In the genomic region with DNA sequence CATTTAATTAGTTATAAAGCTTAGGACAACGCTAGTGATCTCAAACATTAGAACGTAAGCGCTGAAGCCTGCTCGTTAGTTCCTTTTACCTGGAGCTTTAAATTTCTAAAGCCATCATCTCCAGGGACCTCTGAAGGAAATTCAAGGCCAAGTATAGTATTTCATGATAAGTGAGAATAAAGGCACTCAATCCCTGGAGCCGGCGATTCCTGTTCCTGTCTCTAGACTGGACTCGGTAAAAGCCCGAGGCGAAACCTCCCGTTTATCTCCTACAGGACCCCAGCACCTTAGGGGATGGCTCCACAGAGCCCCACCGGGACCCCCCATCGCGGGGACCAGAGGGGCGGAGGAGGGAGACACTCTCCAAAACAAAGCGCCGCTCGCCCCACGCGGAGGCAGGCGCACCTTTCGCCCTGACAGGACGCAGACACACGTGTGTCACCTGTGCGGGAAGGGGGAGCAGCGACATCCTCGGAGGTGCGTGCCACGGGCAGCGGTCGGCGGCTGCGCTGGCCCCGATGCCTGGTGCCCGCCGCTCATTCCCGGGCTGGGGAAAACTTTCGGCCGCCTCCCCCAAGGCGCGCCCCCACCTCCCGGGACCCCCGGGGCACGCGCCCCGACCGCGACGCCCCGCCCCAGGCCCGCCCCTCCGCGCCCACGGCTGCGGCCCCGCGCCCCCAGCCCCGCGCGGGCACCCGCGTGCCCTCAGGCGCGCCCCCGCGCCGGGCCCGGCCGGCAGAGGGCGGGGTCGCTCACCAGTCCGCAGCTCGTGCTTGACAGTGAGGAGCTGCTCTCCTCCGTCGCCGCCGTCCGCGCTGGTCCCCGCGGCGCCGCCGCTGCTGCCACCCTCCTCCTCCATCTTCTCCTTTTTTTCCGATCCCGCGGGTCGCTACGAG, we compare ENCODE assay signal across 1 cellular context.
TF ChIP-seq lines count a peak whose summit lies in the region.

No MANE protein-coding gene starts in this region.

TF ChIP-seq in WTC11, 78 proteins besides CTCF, POLR2A, EP300 and RAD21 (continued from another document and continues in another):
- TF ChIP-seq ESRRA (CRISPR knock-in tag; IDR thresholded peaks at IDR 0.05; ENCODE audit: borderline replicate concordance) (0 out of 2 replicates have a peak, but pooled peaks have one; percentile 39), NR3C1 (CRISPR knock-in tag; conservative IDR thresholded peaks at IDR 0.05; ENCODE audit: low read depth) (no peak), ZNF671 (CRISPR knock-in tag; IDR thresholded peaks at IDR 0.05) (no peak), MAX (CRISPR knock-in tag; IDR thresholded peaks at IDR 0.05) (no peak), CREM (CRISPR knock-in tag; IDR thresholded peaks at IDR 0.05) (no peak), ZNF263 (CRISPR knock-in tag; IDR thresholded peaks at IDR 0.05; ENCODE audit: low read depth) (no peak), ATF2 (CRISPR knock-in tag; IDR thresholded peaks at IDR 0.05; ENCODE audit: borderline replicate concordance, low read depth) (no peak), ZNF423 (CRISPR knock-in tag; IDR thresholded peaks at IDR 0.05) (peak; percentile 28; the same call in 1 of the 2 replicates), ZMAT4 (CRISPR knock-in tag; IDR thresholded peaks at IDR 0.05) (no peak), PRRX2 (CRISPR knock-in tag; IDR thresholded peaks at IDR 0.05) (no peak), IRF1 (CRISPR knock-in tag; IDR thresholded peaks at IDR 0.05) (no peak), GABPB1 (CRISPR knock-in tag; IDR thresholded peaks at IDR 0.05) (no peak), EMX1 (CRISPR knock-in tag; IDR thresholded peaks at IDR 0.05) (no peak), TEAD1 (CRISPR knock-in tag; IDR thresholded peaks at IDR 0.05) (no peak), MYBL2 (CRISPR knock-in tag; IDR thresholded peaks at IDR 0.05) (peak; percentile 67; the same call in 1 of the 2 replicates), ZNF512 (CRISPR knock-in tag; IDR thresholded peaks at IDR 0.05; ENCODE audit: borderline replicate concordance) (no peak), HMGA2 (CRISPR knock-in tag; IDR thresholded peaks at IDR 0.05) (no peak), IRF2 (CRISPR knock-in tag; IDR thresholded peaks at IDR 0.05; ENCODE audit: borderline replicate concordance, low read depth) (no peak), ZSCAN18 (CRISPR knock-in tag; IDR thresholded peaks at IDR 0.05) (no peak), ETV6 (CRISPR knock-in tag; IDR thresholded peaks at IDR 0.05) (no peak), SOX15 (CRISPR knock-in tag; IDR thresholded peaks at IDR 0.05) (no peak), KAT7 (CRISPR knock-in tag; IDR thresholded peaks at IDR 0.05; ENCODE audit: borderline replicate concordance) (0 out of 2 replicates have a peak, but pooled peaks have one; percentile 36), ATF6 (CRISPR knock-in tag; IDR thresholded peaks at IDR 0.05) (no peak)
- TF ChIP-seq, protein P1, sequence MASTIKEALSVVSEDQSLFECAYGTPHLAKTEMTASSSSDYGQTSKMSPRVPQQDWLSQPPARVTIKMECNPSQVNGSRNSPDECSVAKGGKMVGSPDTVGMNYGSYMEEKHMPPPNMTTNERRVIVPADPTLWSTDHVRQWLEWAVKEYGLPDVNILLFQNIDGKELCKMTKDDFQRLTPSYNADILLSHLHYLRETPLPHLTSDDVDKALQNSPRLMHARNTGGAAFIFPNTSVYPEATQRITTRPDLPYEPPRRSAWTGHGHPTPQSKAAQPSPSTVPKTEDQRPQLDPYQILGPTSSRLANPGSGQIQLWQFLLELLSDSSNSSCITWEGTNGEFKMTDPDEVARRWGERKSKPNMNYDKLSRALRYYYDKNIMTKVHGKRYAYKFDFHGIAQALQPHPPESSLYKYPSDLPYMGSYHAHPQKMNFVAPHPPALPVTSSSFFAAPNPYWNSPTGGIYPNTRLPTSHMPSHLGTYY (CRISPR knock-in tag; IDR thresholded peaks at IDR 0.05), result no peak
- TF ChIP-seq, protein P2, sequence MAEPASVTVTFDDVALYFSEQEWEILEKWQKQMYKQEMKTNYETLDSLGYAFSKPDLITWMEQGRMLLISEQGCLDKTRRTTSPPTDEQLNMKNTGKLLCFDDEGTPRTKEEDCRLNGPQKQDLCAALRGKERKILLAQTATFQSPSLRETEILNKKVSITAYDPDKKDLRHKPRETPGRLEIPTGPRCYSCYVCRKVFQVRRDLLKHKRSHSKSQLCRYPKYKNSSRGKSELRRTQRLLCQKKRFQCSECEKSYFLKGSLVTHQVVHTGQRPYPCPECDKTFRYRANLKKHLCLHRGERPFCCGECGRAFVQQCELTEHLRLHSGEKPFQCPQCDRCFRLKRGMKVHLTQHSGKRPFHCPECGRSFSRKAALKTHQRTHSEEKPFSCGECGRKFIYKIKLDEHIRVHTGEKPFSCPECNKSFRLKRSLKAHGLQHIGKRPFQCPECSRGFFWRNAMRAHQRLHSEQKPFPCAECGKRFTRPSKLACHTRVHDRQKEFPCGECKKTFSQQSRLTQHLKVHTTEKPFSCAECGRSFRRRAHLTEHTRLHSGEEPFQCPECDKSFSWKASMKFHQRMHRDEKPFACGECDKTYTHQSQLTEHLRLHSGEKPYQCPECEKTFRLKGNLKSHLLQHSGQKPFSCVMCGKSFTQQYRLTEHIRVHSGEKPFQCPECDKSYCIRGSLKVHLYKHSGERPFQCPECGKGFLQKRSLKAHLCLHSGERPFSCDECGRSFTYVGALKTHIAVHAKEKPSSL (CRISPR knock-in tag; conservative IDR thresholded peaks at IDR 0.05), result no peak
- TF ChIP-seq, protein P3, sequence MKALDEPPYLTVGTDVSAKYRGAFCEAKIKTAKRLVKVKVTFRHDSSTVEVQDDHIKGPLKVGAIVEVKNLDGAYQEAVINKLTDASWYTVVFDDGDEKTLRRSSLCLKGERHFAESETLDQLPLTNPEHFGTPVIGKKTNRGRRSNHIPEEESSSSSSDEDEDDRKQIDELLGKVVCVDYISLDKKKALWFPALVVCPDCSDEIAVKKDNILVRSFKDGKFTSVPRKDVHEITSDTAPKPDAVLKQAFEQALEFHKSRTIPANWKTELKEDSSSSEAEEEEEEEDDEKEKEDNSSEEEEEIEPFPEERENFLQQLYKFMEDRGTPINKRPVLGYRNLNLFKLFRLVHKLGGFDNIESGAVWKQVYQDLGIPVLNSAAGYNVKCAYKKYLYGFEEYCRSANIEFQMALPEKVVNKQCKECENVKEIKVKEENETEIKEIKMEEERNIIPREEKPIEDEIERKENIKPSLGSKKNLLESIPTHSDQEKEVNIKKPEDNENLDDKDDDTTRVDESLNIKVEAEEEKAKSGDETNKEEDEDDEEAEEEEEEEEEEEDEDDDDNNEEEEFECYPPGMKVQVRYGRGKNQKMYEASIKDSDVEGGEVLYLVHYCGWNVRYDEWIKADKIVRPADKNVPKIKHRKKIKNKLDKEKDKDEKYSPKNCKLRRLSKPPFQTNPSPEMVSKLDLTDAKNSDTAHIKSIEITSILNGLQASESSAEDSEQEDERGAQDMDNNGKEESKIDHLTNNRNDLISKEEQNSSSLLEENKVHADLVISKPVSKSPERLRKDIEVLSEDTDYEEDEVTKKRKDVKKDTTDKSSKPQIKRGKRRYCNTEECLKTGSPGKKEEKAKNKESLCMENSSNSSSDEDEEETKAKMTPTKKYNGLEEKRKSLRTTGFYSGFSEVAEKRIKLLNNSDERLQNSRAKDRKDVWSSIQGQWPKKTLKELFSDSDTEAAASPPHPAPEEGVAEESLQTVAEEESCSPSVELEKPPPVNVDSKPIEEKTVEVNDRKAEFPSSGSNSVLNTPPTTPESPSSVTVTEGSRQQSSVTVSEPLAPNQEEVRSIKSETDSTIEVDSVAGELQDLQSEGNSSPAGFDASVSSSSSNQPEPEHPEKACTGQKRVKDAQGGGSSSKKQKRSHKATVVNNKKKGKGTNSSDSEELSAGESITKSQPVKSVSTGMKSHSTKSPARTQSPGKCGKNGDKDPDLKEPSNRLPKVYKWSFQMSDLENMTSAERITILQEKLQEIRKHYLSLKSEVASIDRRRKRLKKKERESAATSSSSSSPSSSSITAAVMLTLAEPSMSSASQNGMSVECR (CRISPR knock-in tag; IDR thresholded peaks at IDR 0.05; ENCODE audit: borderline replicate concordance), result no peak
- TF ChIP-seq, protein P4, sequence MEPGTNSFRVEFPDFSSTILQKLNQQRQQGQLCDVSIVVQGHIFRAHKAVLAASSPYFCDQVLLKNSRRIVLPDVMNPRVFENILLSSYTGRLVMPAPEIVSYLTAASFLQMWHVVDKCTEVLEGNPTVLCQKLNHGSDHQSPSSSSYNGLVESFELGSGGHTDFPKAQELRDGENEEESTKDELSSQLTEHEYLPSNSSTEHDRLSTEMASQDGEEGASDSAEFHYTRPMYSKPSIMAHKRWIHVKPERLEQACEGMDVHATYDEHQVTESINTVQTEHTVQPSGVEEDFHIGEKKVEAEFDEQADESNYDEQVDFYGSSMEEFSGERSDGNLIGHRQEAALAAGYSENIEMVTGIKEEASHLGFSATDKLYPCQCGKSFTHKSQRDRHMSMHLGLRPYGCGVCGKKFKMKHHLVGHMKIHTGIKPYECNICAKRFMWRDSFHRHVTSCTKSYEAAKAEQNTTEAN (CRISPR knock-in tag; IDR thresholded peaks at IDR 0.05), result 0 out of 2 replicates have a peak, but pooled peaks have one; percentile 34
- TF ChIP-seq, protein P5, sequence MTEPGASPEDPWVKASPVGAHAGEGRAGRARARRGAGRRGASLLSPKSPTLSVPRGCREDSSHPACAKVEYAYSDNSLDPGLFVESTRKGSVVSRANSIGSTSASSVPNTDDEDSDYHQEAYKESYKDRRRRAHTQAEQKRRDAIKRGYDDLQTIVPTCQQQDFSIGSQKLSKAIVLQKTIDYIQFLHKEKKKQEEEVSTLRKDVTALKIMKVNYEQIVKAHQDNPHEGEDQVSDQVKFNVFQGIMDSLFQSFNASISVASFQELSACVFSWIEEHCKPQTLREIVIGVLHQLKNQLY (CRISPR knock-in tag; IDR thresholded peaks at IDR 0.05), result no peak
- TF ChIP-seq, protein P6, sequence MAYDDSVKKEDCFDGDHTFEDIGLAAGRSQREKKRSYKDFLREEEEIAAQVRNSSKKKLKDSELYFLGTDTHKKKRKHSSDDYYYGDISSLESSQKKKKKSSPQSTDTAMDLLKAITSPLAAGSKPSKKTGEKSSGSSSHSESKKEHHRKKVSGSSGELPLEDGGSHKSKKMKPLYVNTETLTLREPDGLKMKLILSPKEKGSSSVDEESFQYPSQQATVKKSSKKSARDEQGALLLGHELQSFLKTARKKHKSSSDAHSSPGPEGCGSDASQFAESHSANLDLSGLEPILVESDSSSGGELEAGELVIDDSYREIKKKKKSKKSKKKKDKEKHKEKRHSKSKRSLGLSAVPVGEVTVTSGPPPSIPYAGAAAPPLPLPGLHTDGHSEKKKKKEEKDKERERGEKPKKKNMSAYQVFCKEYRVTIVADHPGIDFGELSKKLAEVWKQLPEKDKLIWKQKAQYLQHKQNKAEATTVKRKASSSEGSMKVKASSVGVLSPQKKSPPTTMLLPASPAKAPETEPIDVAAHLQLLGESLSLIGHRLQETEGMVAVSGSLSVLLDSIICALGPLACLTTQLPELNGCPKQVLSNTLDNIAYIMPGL (CRISPR knock-in tag; IDR thresholded peaks at IDR 0.05), result no peak
